Comparison of ENCODE assay signal across 24 cellular contexts in the genomic region with DNA sequence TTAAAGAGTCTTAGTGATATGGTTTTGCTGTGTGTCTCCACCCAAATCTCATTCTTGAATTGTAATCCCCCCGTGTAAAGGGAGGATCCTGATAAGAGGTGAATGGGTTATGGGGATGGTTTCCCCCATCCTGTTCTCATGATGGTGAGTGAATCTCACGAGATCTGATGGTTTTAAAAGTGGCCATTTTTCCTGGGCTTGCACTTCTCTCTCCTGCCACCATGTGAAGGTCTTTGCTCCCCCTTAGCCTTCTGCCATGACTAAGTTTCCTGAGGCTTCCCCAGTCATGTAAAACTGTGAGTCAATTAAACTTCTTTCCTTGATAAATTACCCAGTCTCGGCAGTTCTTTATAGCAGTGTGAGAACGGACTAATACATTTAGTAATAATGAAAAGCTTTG. TPM values are rescaled to one million over a fixed set of nuclear protein-coding genes. Genes with fewer than 3 reads are reported as not detected.
DNase-seq lines count a peak whose midpoint lies in the region; ATAC-seq, FAIRE-seq and TF ChIP-seq lines count a peak whose summit lies in the region.
"Had no signal": no experiment of that assay in that cellular context is flagged by ENCODE, and none has a peak within 500 bp of the region (broad histone marks: within the 10 kb centered on the region; RNA-seq: fewer than 3 reads in every experiment).

No MANE protein-coding gene starts in this region.

- peaks cover 37% of the 10 kb centered on the region for H3K36me3 Mint-ChIP-seq in activated T-helper 17 cell treated with anti-CD3 and anti-CD28 coated beads, Interleukin-2, amount 50 U/mL, for 72 hours (ENCODE audit: low read depth)
- H3K36me3 Mint-ChIP-seq: natural killer cell had no signal

- no peak for ATAC-seq in HG02885 (IDR thresholded peaks at IDR 0.05; ENCODE audit: poor library complexity, unreplicated experiment)
- no peak for ATAC-seq in activated T-helper 17 cell treated with anti-CD3 and anti-CD28 coated beads, Interleukin-2, amount 50 U/mL, for 72 hours (replicated peaks)
- ATAC-seq: left colon, natural killer cell had no signal

- 90% methylated on average over 4 of the region's 4 CpGs for WGBS in liver

- H3K4me3 Mint-ChIP-seq in activated T-helper 17 cell treated with anti-CD3 and anti-CD28 coated beads, Interleukin-2, amount 50 U/mL, for 72 hours, result no peak overlapping the region
- H3K4me3 Mint-ChIP-seq: activated naive CD8-positive, alpha-beta T cell treated with anti-CD3 and anti-CD28 coated beads, Interleukin-2, amount 10 ng/mL, durations not matched to agents 7 days and 5 days; CD8-positive, alpha-beta memory T cell; mesothelial cell of epicardium; natural killer cell had no signal

- TF ChIP-seq CTCF in bronchial epithelial cell (IDR thresholded peaks at IDR 0.05; ENCODE audit: insufficient read depth, low read length, severe bottlenecking) (no peak), liver (IDR thresholded peaks at IDR 0.05; ENCODE audit: low read depth, low read length, missing input control) (peak; percentile 4)

- H3K27ac Mint-ChIP-seq in activated T-helper 17 cell treated with anti-CD3 and anti-CD28 coated beads, Interleukin-2, amount 50 U/mL, for 72 hours, result no peak overlapping the region
- H3K27ac Mint-ChIP-seq: activated naive CD8-positive, alpha-beta T cell treated with anti-CD3 and anti-CD28 coated beads, Interleukin-2, amount 10 ng/mL, durations not matched to agents 7 days and 5 days; activated T-helper 2 cell treated with anti-CD3 and anti-CD28 coated beads, Interferon-gamma antibody, Interleukin-2, Interleukin-4, amounts not matched to agents 10 μg/mL and 5 μg/mL and 100 μg/mL, durations not matched to agents 14 hours and 24 hours and 36 hours; mesothelial cell of epicardium; natural killer cell had no signal

- no peak for FAIRE-seq in bronchial epithelial cell (lab: Jason Lieb, UNC)

- H3K36me3 ChIP-seq in bronchial epithelial cell (ENCODE audit: control insufficient read depth, insufficient read depth, low read length), result peaks cover 1% of the 10 kb centered on the region
- peaks cover 2 to 41% (median 27%) of the 10 kb centered on the region in 4 donors for H3K36me3 ChIP-seq in liver (ENCODE audit: control insufficient read depth in 4 of 4, insufficient read depth in 3 of 4, low read depth in 1 of 4, low read length in 3 of 4)
- H3K36me3 ChIP-seq in MG63, result no peaks in the 10 kb centered on the region

- no peak overlapping the region for H3K27ac ChIP-seq in liver (ENCODE audit: low read depth in 1 of 2, low read length in 2 of 2)
- H3K27ac ChIP-seq: 22Rv1, right atrium auricular region, stomach, transverse colon had no signal

- H3K9me3 ChIP-seq in liver (ENCODE audit: control insufficient read depth in 4 of 4, low read length in 3 of 4) (no peaks in the 10 kb centered on the region), MG63 (no peaks in the 10 kb centered on the region)
- H3K9me3 ChIP-seq: right atrium auricular region, stomach, transverse colon had no signal

- no peak overlapping the region for H3K9ac ChIP-seq in liver (ENCODE audit: low read depth in 1 of 2, low read length in 2 of 2)

- peaks cover 15% of the 10 kb centered on the region for H3K4me1 Mint-ChIP-seq in activated T-helper 17 cell treated with anti-CD3 and anti-CD28 coated beads, Interleukin-2, amount 50 U/mL, for 72 hours
- H3K4me1 Mint-ChIP-seq: mesothelial cell of epicardium, natural killer cell had no signal

- no peaks in the 10 kb centered on the region for H3K4me1 ChIP-seq in liver (ENCODE audit: control insufficient read depth in 4 of 4, insufficient read depth in 4 of 4, low read length in 3 of 4)
- H3K4me1 ChIP-seq: right atrium auricular region had no signal

- no peaks in the 10 kb centered on the region for H3K27me3 ChIP-seq in bronchial epithelial cell (ENCODE audit: control insufficient read depth, insufficient read depth, low read length)
- no peaks in the 10 kb centered on the region for H3K27me3 ChIP-seq in liver (ENCODE audit: control insufficient read depth in 4 of 4, insufficient read depth in 4 of 4, low read length in 3 of 4)
- H3K27me3 ChIP-seq in MG63, result no peaks in the 10 kb centered on the region
- H3K27me3 ChIP-seq: right atrium auricular region, stomach, transverse colon had no signal

- H3K27me3 Mint-ChIP-seq in activated T-helper 17 cell treated with anti-CD3 and anti-CD28 coated beads, Interleukin-2, amount 50 U/mL, for 72 hours, result no peaks in the 10 kb centered on the region
- H3K27me3 Mint-ChIP-seq: activated naive CD8-positive, alpha-beta T cell treated with anti-CD3 and anti-CD28 coated beads, Interleukin-2, amount 10 ng/mL, durations not matched to agents 7 days and 5 days; CD8-positive, alpha-beta memory T cell had no signal

- H3K4me3 ChIP-seq in bronchial epithelial cell (ENCODE audit: low read depth, low read length) (no peak overlapping the region), liver (ENCODE audit: low read depth in 1 of 3, low read length in 3 of 3) (no peak overlapping the region), MG63 (no peak overlapping the region)
- H3K4me3 ChIP-seq: right atrium auricular region, stomach, transverse colon had no signal

- DNase-seq in DMS 273 (lab: John Stamatoyannopoulos, UW; ENCODE audit: unreplicated experiment) (peak; percentile 6), DMS 273 treated with DMSO at 0.1 percent for 48 hours (lab: John Stamatoyannopoulos, UW) (no peak), NAMALWA (ENCODE audit: low spot score) (peak; percentile 20), bronchial epithelial cell (ENCODE audit: low read depth) (peak; percentile 17), MG63 (no peak)
- DNase-seq: activated naive CD8-positive, alpha-beta T cell treated with anti-CD3 and anti-CD28 coated beads, Interleukin-2, amount 10 ng/mL, durations not matched to agents 7 days and 5 days; CD8-positive, alpha-beta memory T cell; DMS53; effector memory CD4-positive, alpha-beta T cell; left colon; natural killer cell; NCI-H1048; NCI-H2029; NCI-H345; SHP77 treated with DMSO at 0.1 percent for 48 hours; stomach; transverse colon had no signal

- H3K9me3 Mint-ChIP-seq in activated T-helper 17 cell treated with anti-CD3 and anti-CD28 coated beads, Interleukin-2, amount 50 U/mL, for 72 hours, result no peaks in the 10 kb centered on the region
- H3K9me3 Mint-ChIP-seq: activated naive CD8-positive, alpha-beta T cell treated with anti-CD3 and anti-CD28 coated beads, Interleukin-2, amount 10 ng/mL, durations not matched to agents 7 days and 5 days; activated T-helper 2 cell treated with anti-CD3 and anti-CD28 coated beads, Interferon-gamma antibody, Interleukin-2, Interleukin-4, amounts not matched to agents 10 μg/mL and 5 μg/mL and 100 μg/mL, durations not matched to agents 14 hours and 24 hours and 36 hours; CD8-positive, alpha-beta memory T cell; mesothelial cell of epicardium; natural killer cell had no signal

- TF ChIP-seq RAD21 in liver (IDR thresholded peaks at IDR 0.05), result no peak

TF ChIP-seq in liver, 16 proteins besides CTCF, POLR2A, EP300 and RAD21:
- no peak for TF ChIP-seq ZBTB33 (IDR thresholded peaks at IDR 0.05)
- TF ChIP-seq YY1 (IDR thresholded peaks at IDR 0.05), result no peak
- TF ChIP-seq, protein P1, sequence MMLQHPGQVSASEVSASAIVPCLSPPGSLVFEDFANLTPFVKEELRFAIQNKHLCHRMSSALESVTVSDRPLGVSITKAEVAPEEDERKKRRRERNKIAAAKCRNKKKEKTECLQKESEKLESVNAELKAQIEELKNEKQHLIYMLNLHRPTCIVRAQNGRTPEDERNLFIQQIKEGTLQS (IDR thresholded peaks at IDR 0.05), result no peak
- no peak for TF ChIP-seq RXRA (IDR thresholded peaks at IDR 0.05)
- no peak for TF ChIP-seq NR2F2 (IDR thresholded peaks at IDR 0.05)

RNA-seq across cellular contexts. Expression of gene ANTXR2, which starts 46.9 kb away (rescaled TPM):
- 17.2 and 35.5 TPM in 2 replicates for total RNA-seq in bronchial epithelial cell
- total RNA-seq in liver, result 10 to 100 TPM; 19.3 to 30.5 TPM
- polyA plus RNA-seq in liver, result 10 to 100 TPM; 16.1 to 23.3 TPM
- 4.7 and 5.6 TPM in 2 replicates for total RNA-seq in MG63 (2014; rRNA removed; shearing (Covaris generic); ENCODE audit: low replicate concordance)
- 10 to 100 TPM; 27.4 to 52.5 TPM for total RNA-seq in activated T-helper 17 cell treated with anti-CD3 and anti-CD28 coated beads, Interleukin-2, amount 50 U/mL, for 72 hours

Comparison
In these comparisons a context has a peak if more than half of its experiments do, and no peak if none do; other contexts are left out.
1. DNase-seq: peak in DMS 273 (single experiment), NAMALWA (single experiment) and bronchial epithelial cell (single experiment); none in DMS 273 treated with DMSO at 0.1 percent for 48 hours (single experiment) and MG63 (single experiment).